Comparison of ENCODE assay signal across 2 cellular contexts in the genomic region with DNA sequence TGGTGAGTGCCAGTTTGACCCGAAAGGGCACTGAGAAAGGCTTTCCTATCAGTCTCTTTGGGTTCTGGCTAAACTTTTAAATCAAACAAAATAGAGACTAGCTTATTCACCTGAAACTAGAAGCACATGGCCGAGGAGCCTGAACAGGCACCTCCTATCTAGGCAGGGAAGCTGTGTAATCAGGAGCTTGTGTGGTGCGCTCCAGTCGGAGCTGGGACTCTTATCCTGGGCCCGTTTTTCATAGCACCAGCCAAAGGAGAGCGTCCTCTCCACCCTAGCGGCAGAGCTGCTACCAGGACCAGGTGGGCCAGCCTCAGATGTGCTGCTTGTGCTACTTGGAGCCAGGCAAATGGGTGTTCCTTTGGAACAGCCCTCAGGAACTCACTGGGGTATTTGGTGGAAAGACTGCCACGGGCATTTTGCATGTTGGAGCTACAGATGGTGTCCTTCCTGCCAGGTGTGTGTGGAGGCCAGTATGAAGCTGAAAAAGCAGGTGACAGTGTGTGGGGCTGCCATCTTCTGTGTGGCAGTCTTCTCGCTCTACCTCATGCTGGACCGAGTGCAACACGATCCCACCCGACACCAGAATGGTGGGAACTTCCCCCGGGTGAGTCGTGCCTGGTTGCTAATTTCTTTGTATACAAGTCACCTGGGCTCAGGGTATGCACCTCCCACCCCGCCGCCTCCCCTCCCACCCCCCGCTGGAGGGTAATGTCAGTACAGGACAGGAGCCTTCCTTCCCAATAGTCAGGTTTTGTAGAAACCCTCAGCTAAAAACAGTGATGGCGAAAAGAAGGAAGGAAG.
A peak's percentile ranks its signal among the peaks of the same experiment; 100 is the strongest.
TF ChIP-seq lines count a peak whose summit lies in the region.

No MANE protein-coding gene starts in this region.

TF ChIP-seq in A549, 52 proteins besides CTCF, POLR2A, EP300 and RAD21:
- TF ChIP-seq, protein P1, sequence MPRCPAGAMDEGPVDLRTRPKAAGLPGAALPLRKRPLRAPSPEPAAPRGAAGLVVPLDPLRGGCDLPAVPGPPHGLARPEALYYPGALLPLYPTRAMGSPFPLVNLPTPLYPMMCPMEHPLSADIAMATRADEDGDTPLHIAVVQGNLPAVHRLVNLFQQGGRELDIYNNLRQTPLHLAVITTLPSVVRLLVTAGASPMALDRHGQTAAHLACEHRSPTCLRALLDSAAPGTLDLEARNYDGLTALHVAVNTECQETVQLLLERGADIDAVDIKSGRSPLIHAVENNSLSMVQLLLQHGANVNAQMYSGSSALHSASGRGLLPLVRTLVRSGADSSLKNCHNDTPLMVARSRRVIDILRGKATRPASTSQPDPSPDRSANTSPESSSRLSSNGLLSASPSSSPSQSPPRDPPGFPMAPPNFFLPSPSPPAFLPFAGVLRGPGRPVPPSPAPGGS (IDR thresholded peaks at IDR 0.05): no peak
- TF ChIP-seq EHMT2 (IDR thresholded peaks at IDR 0.05; ENCODE audit: low read depth) (no peak), USF2 (IDR thresholded peaks at IDR 0.05) (no peak), HOXB5 (CRISPR knock-in tag; IDR thresholded peaks at IDR 0.05) (no peak), HOXA7 (CRISPR knock-in tag; IDR thresholded peaks at IDR 0.05) (no peak), HOXB13 (CRISPR knock-in tag; IDR thresholded peaks at IDR 0.05; ENCODE audit: low read depth) (no peak), CBX2 (IDR thresholded peaks at IDR 0.05; ENCODE audit: borderline replicate concordance, low read depth) (no peak), RARB (CRISPR knock-in tag; IDR thresholded peaks at IDR 0.05) (no peak), NPAS2 (CRISPR knock-in tag; IDR thresholded peaks at IDR 0.05; ENCODE audit: borderline replicate concordance) (no peak)
- TF ChIP-seq, protein P2, sequence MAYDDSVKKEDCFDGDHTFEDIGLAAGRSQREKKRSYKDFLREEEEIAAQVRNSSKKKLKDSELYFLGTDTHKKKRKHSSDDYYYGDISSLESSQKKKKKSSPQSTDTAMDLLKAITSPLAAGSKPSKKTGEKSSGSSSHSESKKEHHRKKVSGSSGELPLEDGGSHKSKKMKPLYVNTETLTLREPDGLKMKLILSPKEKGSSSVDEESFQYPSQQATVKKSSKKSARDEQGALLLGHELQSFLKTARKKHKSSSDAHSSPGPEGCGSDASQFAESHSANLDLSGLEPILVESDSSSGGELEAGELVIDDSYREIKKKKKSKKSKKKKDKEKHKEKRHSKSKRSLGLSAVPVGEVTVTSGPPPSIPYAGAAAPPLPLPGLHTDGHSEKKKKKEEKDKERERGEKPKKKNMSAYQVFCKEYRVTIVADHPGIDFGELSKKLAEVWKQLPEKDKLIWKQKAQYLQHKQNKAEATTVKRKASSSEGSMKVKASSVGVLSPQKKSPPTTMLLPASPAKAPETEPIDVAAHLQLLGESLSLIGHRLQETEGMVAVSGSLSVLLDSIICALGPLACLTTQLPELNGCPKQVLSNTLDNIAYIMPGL (CRISPR knock-in tag; IDR thresholded peaks at IDR 0.05; ENCODE audit: borderline replicate concordance): no peak

TF ChIP-seq in WTC11, 78 proteins besides CTCF, POLR2A, EP300 and RAD21:
- TF ChIP-seq NR1H2 (CRISPR knock-in tag; IDR thresholded peaks at IDR 0.05) (no peak), FOXP4 (CRISPR knock-in tag; IDR thresholded peaks at IDR 0.05) (no peak), ZNF121 (CRISPR knock-in tag; IDR thresholded peaks at IDR 0.05) (peak; percentile 91), SP1 (CRISPR knock-in tag; conservative IDR thresholded peaks at IDR 0.05) (0 out of 2 replicates have a peak, but pooled peaks have one; percentile 27)
